Comparison of ENCODE assay signal across 23 cellular contexts in genomic region chr1:185530215-185530614, GRCh38.
"Had no signal": no experiment of that assay in that cellular context is flagged by ENCODE, and none has a peak within 500 bp of the region (broad histone marks: within the 10 kb centered on the region; RNA-seq: fewer than 3 reads in every experiment).

No MANE protein-coding gene starts in this region.

- ATAC-seq: esophagus mucosa; gastrocnemius medialis; heart right ventricle; left cardiac atrium; left lung; left ventricle myocardium superior; lower lobe of right lung; naive thymus-derived CD4-positive, alpha-beta T cell; natural killer cell had no signal

- DNase-seq: dermis blood vessel endothelial cell; dorsolateral prefrontal cortex; effector CD4-positive, alpha-beta T cell; effector memory CD4-positive, alpha-beta T cell; esophagus squamous epithelium; foreskin fibroblast; foreskin melanocyte; gastrocnemius medialis; glutamatergic neuron; head of caudate nucleus; heart right ventricle; hippocampal formation; left cardiac atrium; left lung; left ventricle myocardium superior; lower lobe of right lung; mesenchymal stem cell; naive thymus-derived CD4-positive, alpha-beta T cell; natural killer cell had no signal

- H3K27ac ChIP-seq: coronary artery, dorsolateral prefrontal cortex, esophagus squamous epithelium, gastrocnemius medialis, heart right ventricle, left lung, lower lobe of right lung had no signal

- H3K9me3 ChIP-seq: esophagus squamous epithelium, gastrocnemius medialis, heart right ventricle, left lung, lower lobe of right lung had no signal

- H3K27me3 ChIP-seq: dorsolateral prefrontal cortex, esophagus squamous epithelium, gastrocnemius medialis, heart right ventricle, left lung had no signal

- H3K4me1 ChIP-seq: lower lobe of right lung had no signal

- H3K36me3 ChIP-seq: esophagus squamous epithelium, gastrocnemius medialis, heart right ventricle, left lung, lower lobe of right lung had no signal

- FAIRE-seq: endothelial cell of umbilical vein, keratinocyte had no signal

- H3K4me3 ChIP-seq: coronary artery, dorsolateral prefrontal cortex, esophagus squamous epithelium, gastrocnemius medialis, heart right ventricle, left lung, lower lobe of right lung had no signal
